ENCODE assay signal across 8 cellular contexts in genomic region chr11:5808500-5809121, GRCh38. TPM values are rescaled to one million over a fixed set of nuclear protein-coding genes. Genes with fewer than 3 reads are reported as not detected.
A peak's percentile ranks its signal among the peaks of the same experiment; 100 is the strongest.
DNase-seq lines count a peak whose midpoint lies in the region; ATAC-seq and TF ChIP-seq lines count a peak whose summit lies in the region.

Gene OR52N2, plus strand, starts transcription at chr11:5808924. Its CDS starts 11,412 bp downstream, at chr11:5820336.

- CTCF ChIA-PET in CD8-positive, alpha-beta T cell (lab: Charles Lee), result interaction anchor here (1.0 to 2.5 kb wide), 6 partner anchors 14 to 332 kb away, joined by 3 to 14 read pairs (median 10); partner anchors contain the start of gene TRIM5

- ATAC-seq in CD8-positive, alpha-beta T cell, result peak; percentile 87
- ATAC-seq in GM19351 (IDR thresholded peaks at IDR 0.05; ENCODE audit: unreplicated experiment) (peak; percentile 96), HG03460 (IDR thresholded peaks at IDR 0.05; ENCODE audit: unreplicated experiment) (peak; percentile 87)

- peaks cover 7% of the 10 kb centered on the region for H3K9me3 Mint-ChIP-seq in CD8-positive, alpha-beta T cell
- H3K9me3 Mint-ChIP-seq in nephron progenitor cell, result peaks cover 9% of the 10 kb centered on the region
- H3K9me3 Mint-ChIP-seq in stimulated activated naive CD8-positive, alpha-beta T cell treated with anti-CD3 and anti-CD28 coated beads, Interleukin-15, Interleukin-2, amounts not matched to agents 100 ng/mL and 50 ng/mL, for 24 hours, result no peaks in the 10 kb centered on the region

- no peak within 1 kb of the TSS for H3K27ac Mint-ChIP-seq in CD8-positive, alpha-beta T cell
- H3K27ac Mint-ChIP-seq in nephron progenitor cell, result no peak within 1 kb of the TSS
- H3K27ac Mint-ChIP-seq in stimulated activated naive CD8-positive, alpha-beta T cell treated with anti-CD3 and anti-CD28 coated beads, Interleukin-15, Interleukin-2, amounts not matched to agents 100 ng/mL and 50 ng/mL, for 24 hours, result peak within 1 kb of the TSS; percentile 27

- intact Hi-C loops in CD8-positive, alpha-beta T cell (cut with DNase I, micrococcal nuclease), result loop anchor here (1.0 to 5.0 kb wide), 7 partner anchors 124 to 1621 kb away; partner anchors contain the start of gene OR51D1 (in 1 of the 2)

- peaks cover 13% of the 10 kb centered on the region for H3K4me1 Mint-ChIP-seq in CD8-positive, alpha-beta T cell (ENCODE audit: low read depth)
- peaks cover 23% of the 10 kb centered on the region for H3K4me1 Mint-ChIP-seq in nephron progenitor cell
- H3K4me1 Mint-ChIP-seq in stimulated activated naive CD8-positive, alpha-beta T cell treated with anti-CD3 and anti-CD28 coated beads, Interleukin-15, Interleukin-2, amounts not matched to agents 100 ng/mL and 50 ng/mL, for 24 hours (ENCODE audit: low read depth), result peaks cover 6% of the 10 kb centered on the region

- H3K27ac ChIP-seq in CD8-positive, alpha-beta T cell (ENCODE audit: low read depth, low read length), result no peak within 1 kb of the TSS
- H3K27ac ChIP-seq in OCI-LY3 (ENCODE audit: low read length), result no peak within 1 kb of the TSS

- H2AFZ ChIP-seq in OCI-LY3 (ENCODE audit: low read depth, low read length), result peak within 1 kb of the TSS; percentile 100

- H3K27me3 Mint-ChIP-seq in CD8-positive, alpha-beta T cell (ENCODE audit: low read depth), result peaks cover 14% of the 10 kb centered on the region
- peaks cover 19% of the 10 kb centered on the region for H3K27me3 Mint-ChIP-seq in nephron progenitor cell (ENCODE audit: low read depth, poor library complexity)
- H3K27me3 Mint-ChIP-seq in stimulated activated naive CD8-positive, alpha-beta T cell treated with anti-CD3 and anti-CD28 coated beads, Interleukin-15, Interleukin-2, amounts not matched to agents 100 ng/mL and 50 ng/mL, for 24 hours, result peaks cover 23% of the 10 kb centered on the region

- no peaks in the 10 kb centered on the region for H3K9me3 ChIP-seq in CD8-positive, alpha-beta T cell (ENCODE audit: low read length)
- no peaks in the 10 kb centered on the region for H3K9me3 ChIP-seq in OCI-LY3 (ENCODE audit: insufficient read depth, low read length)

- peak within 1 kb of the TSS; percentile 64 for H3K4me3 ChIP-seq in CD8-positive, alpha-beta T cell (ENCODE audit: low read depth, low read length)
- peak within 1 kb of the TSS; percentile 100 for H3K4me3 ChIP-seq in OCI-LY3 (ENCODE audit: low read length)
- H3K4me3 ChIP-seq in fibroblast of pulmonary artery (replicated peaks; ENCODE audit: low read depth, low read length), result peak within 1 kb of the TSS; percentile 60

- POLR2A ChIA-PET in CD8-positive, alpha-beta T cell (lab: Charles Lee), result no interaction called here

- H3K79me2 ChIP-seq in OCI-LY3 (ENCODE audit: low read length), result no peaks in the 10 kb centered on the region

- H3K4me3 Mint-ChIP-seq in CD8-positive, alpha-beta T cell, result peak within 1 kb of the TSS; percentile 91
- H3K4me3 Mint-ChIP-seq in nephron progenitor cell, result peak within 1 kb of the TSS; percentile 87
- peak within 1 kb of the TSS; percentile 86 for H3K4me3 Mint-ChIP-seq in stimulated activated naive CD8-positive, alpha-beta T cell treated with anti-CD3 and anti-CD28 coated beads, Interleukin-15, Interleukin-2, amounts not matched to agents 100 ng/mL and 50 ng/mL, for 24 hours

- peak; percentile 46 to 82 (median 66) for DNase-seq in CD8-positive, alpha-beta T cell
- peak; percentile 78 to 80 for DNase-seq in activated T-cell treated with anti-CD3 and anti-CD28 coated beads, Interleukin-2, amount 50 U/mL, for 48 hours
- DNase-seq in fibroblast of pulmonary artery (ENCODE audit: low read depth) (peak; percentile 81), nephron progenitor cell (peak; percentile 80)

- peak within 1 kb of the TSS; percentile 100 for H3K4me2 ChIP-seq in OCI-LY3 (ENCODE audit: low read length)

- peaks cover 7% of the 10 kb centered on the region for H3K4me1 ChIP-seq in CD8-positive, alpha-beta T cell (ENCODE audit: insufficient read depth, low read length)
- H3K4me1 ChIP-seq in OCI-LY3 (ENCODE audit: low read length), result peaks cover 7% of the 10 kb centered on the region

- peak; percentile 82 for TF ChIP-seq CTCF in CD8-positive, alpha-beta T cell (IDR thresholded peaks at IDR 0.05)
- peak; percentile 89 for TF ChIP-seq CTCF in OCI-LY3 (IDR thresholded peaks at IDR 0.05; ENCODE audit: low read depth, low read length)
- TF ChIP-seq CTCF in fibroblast of pulmonary artery (IDR thresholded peaks at IDR 0.05; ENCODE audit: low read length, missing control alignments), result peak; percentile 89
- peak; percentile 79 for TF ChIP-seq CTCF in nephron progenitor cell (IDR thresholded peaks at IDR 0.05)

- H4K20me1 ChIP-seq in OCI-LY3 (ENCODE audit: insufficient read depth, low read length), result no peaks in the 10 kb centered on the region

- no peaks in the 10 kb centered on the region for H3K27me3 ChIP-seq in CD8-positive, alpha-beta T cell (ENCODE audit: insufficient read depth, low read length)
- 0 out of 2 replicates have a peak, but pooled peaks cover 2% of the 10 kb centered on the region for H3K27me3 ChIP-seq in OCI-LY3 (ENCODE audit: low read depth, low read length)

- no peaks in the 10 kb centered on the region for H3K36me3 ChIP-seq in CD8-positive, alpha-beta T cell (ENCODE audit: insufficient read depth, low read length)
- H3K36me3 ChIP-seq in OCI-LY3 (replicated peaks; ENCODE audit: low read depth, low read length), result no peaks in the 10 kb centered on the region

- H3K36me3 Mint-ChIP-seq in CD8-positive, alpha-beta T cell, result no peaks in the 10 kb centered on the region
- no peaks in the 10 kb centered on the region for H3K36me3 Mint-ChIP-seq in nephron progenitor cell (ENCODE audit: low read depth)
- H3K36me3 Mint-ChIP-seq in stimulated activated naive CD8-positive, alpha-beta T cell treated with anti-CD3 and anti-CD28 coated beads, Interleukin-15, Interleukin-2, amounts not matched to agents 100 ng/mL and 50 ng/mL, for 24 hours (ENCODE audit: low read depth), result no peaks in the 10 kb centered on the region

- peak within 1 kb of the TSS; percentile 74 for H3K9ac ChIP-seq in OCI-LY3 (ENCODE audit: low read length)

RNA-seq across cellular contexts. Expression of gene OR52N2, which starts in this region (rescaled TPM):
- total RNA-seq in CD8-positive, alpha-beta T cell, result not detected

Comparison
In these comparisons a context has a peak if more than half of its experiments do, and no peak if none do; other contexts are left out.
1. Peak in DNase-seq, ATAC-seq and H3K4me3 ChIP-seq in CD8-positive, alpha-beta T cell; RNA of the gene not detected or under 1 TPM.